In genomic region chr14:102088012-102088792, GRCh38 we compare ENCODE assay signal across 2 cellular contexts.
TF ChIP-seq lines count a peak whose summit lies in the region.

No MANE protein-coding gene starts in this region.

TF ChIP-seq in GM12878, 131 proteins besides CTCF, POLR2A, EP300 and RAD21 (continues in another document):
- TF ChIP-seq, protein P1, sequence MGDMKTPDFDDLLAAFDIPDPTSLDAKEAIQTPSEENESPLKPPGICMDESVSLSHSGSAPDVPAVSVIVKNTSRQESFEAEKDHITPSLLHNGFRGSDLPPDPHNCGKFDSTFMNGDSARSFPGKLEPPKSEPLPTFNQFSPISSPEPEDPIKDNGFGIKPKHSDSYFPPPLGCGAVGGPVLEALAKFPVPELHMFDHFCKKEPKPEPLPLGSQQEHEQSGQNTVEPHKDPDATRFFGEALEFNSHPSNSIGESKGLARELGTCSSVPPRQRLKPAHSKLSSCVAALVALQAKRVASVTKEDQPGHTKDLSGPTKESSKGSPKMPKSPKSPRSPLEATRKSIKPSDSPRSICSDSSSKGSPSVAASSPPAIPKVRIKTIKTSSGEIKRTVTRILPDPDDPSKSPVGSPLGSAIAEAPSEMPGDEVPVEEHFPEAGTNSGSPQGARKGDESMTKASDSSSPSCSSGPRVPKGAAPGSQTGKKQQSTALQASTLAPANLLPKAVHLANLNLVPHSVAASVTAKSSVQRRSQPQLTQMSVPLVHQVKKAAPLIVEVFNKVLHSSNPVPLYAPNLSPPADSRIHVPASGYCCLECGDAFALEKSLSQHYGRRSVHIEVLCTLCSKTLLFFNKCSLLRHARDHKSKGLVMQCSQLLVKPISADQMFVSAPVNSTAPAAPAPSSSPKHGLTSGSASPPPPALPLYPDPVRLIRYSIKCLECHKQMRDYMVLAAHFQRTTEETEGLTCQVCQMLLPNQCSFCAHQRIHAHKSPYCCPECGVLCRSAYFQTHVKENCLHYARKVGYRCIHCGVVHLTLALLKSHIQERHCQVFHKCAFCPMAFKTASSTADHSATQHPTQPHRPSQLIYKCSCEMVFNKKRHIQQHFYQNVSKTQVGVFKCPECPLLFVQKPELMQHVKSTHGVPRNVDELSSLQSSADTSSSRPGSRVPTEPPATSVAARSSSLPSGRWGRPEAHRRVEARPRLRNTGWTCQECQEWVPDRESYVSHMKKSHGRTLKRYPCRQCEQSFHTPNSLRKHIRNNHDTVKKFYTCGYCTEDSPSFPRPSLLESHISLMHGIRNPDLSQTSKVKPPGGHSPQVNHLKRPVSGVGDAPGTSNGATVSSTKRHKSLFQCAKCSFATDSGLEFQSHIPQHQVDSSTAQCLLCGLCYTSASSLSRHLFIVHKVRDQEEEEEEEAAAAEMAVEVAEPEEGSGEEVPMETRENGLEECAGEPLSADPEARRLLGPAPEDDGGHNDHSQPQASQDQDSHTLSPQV (IDR thresholded peaks at IDR 0.05): no peak
- TF ChIP-seq GATAD2B (conservative IDR thresholded peaks at IDR 0.05; ENCODE audit: low read depth) (peak; percentile 53), MAX (IDR thresholded peaks at IDR 0.05; ENCODE audit: low read depth, low read length) (peak; percentile 59; the same call in 1 of the 2 replicates), SP1 (IDR thresholded peaks at IDR 0.05; ENCODE audit: low read depth, low read length) (no peak), MLLT1 (IDR thresholded peaks at IDR 0.05) (peak; percentile 23; the same call in 1 of the 2 replicates), MYC (IDR thresholded peaks at IDR 0.05; ENCODE audit: insufficient read depth, insufficient read length, insufficient replicate concordance, low read length, severe bottlenecking) (peak; percentile 92), SIN3A (IDR thresholded peaks at IDR 0.05; ENCODE audit: low read depth, low read length) (peak; percentile 58; the same call in 1 of the 2 replicates), ZNF207 (IDR thresholded peaks at IDR 0.05; ENCODE audit: borderline replicate concordance) (0 out of 2 replicates have a peak, but pooled peaks have one; percentile 24), BACH1 (IDR thresholded peaks at IDR 0.05; ENCODE audit: borderline replicate concordance) (0 out of 2 replicates have a peak, but pooled peaks have one; percentile 49), PML (IDR thresholded peaks at IDR 0.05; ENCODE audit: low read length) (0 out of 2 replicates have a peak, but pooled peaks have one; percentile 24), EED (IDR thresholded peaks at IDR 0.05; ENCODE audit: low read depth) (0 out of 2 replicates have a peak, but pooled peaks have one; percentile 40), DPF2 (IDR thresholded peaks at IDR 0.05) (0 out of 2 replicates have a peak, but pooled peaks have one; percentile 41), SMARCA5 (IDR thresholded peaks at IDR 0.05) (peak; percentile 12; the same call in 1 of the 2 replicates), BRCA1 (IDR thresholded peaks at IDR 0.05; ENCODE audit: low read depth, low read length) (no peak), RAD51 (IDR thresholded peaks at IDR 0.05) (peak; percentile 18; the same call in 1 of the 2 replicates), SPI1 (IDR thresholded peaks at IDR 0.05; ENCODE audit: borderline replicate concordance, insufficient read depth, low read depth, low read length) (peak; percentile 53; the same call in 1 of the 2 replicates), SREBF2 (IDR thresholded peaks at IDR 0.05; ENCODE audit: low read length) (no peak), YY1 (IDR thresholded peaks at IDR 0.05; ENCODE audit: low read depth, low read length) (0 out of 2 replicates have a peak, but pooled peaks have one; percentile 4), IKZF2 (IDR thresholded peaks at IDR 0.05) (peak in 1 of 2 experiments; percentile 65; a peak in 1 of 4 replicates), NBN (IDR thresholded peaks at IDR 0.05) (peak; percentile 29; the same call in 1 of the 2 replicates), BHLHE40 (IDR thresholded peaks at IDR 0.05; ENCODE audit: borderline replicate concordance in 1 of 2, low read depth in 2 of 2, low read length in 1 of 2) (peak in 1 of 2 experiments; percentile 54; a peak in 1 of 4 replicates)

TF ChIP-seq in HEK293T, 16 proteins besides CTCF, POLR2A, EP300 and RAD21 (continued from another document):
- TF ChIP-seq FOXM1 (IDR thresholded peaks at IDR 0.05; ENCODE audit: borderline replicate concordance): no peak
- TF ChIP-seq ELF4 (IDR thresholded peaks at IDR 0.05): no peak
- no peak for TF ChIP-seq TARDBP (IDR thresholded peaks at IDR 0.05)
- TF ChIP-seq FOXA1 (IDR thresholded peaks at IDR 0.05): no peak
- no peak for TF ChIP-seq BHLHE40 (IDR thresholded peaks at IDR 0.05; ENCODE audit: borderline replicate concordance)
TF ChIP-seq in HEK293T: peak in this region for 0.
